In genomic region chr16:30474062-30474452, GRCh38 we compare ENCODE assay signal across 1 cellular context.
TF ChIP-seq lines count a peak whose summit lies in the region.

No MANE protein-coding gene starts in this region.

TF ChIP-seq in GM23338, 12 proteins besides CTCF, POLR2A, EP300 and RAD21:
- TF ChIP-seq CREB1 (CRISPR knock-in tag; IDR thresholded peaks at IDR 0.05; ENCODE audit: low read depth) (no peak), NANOG (IDR thresholded peaks at IDR 0.05; ENCODE audit: borderline replicate concordance) (no peak), JUNB (IDR thresholded peaks at IDR 0.05; ENCODE audit: unreplicated experiment) (no peak), ZNF114 (CRISPR knock-in tag; IDR thresholded peaks at IDR 0.05) (no peak), EZH2phosphoT487 (IDR thresholded peaks at IDR 0.05; ENCODE audit: unreplicated experiment) (no peak), ZNF462 (CRISPR knock-in tag; IDR thresholded peaks at IDR 0.05) (no peak), EZH2 (IDR thresholded peaks at IDR 0.05; ENCODE audit: low read depth, unreplicated experiment) (no peak), ZNF331 (CRISPR knock-in tag; IDR thresholded peaks at IDR 0.05; ENCODE audit: low read depth) (no peak), STAT1 (IDR thresholded peaks at IDR 0.05; ENCODE audit: unreplicated experiment) (no peak), REST (IDR thresholded peaks at IDR 0.05; ENCODE audit: unreplicated experiment) (no peak)
